ENCODE assay signal across 14 cellular contexts in the genomic region with DNA sequence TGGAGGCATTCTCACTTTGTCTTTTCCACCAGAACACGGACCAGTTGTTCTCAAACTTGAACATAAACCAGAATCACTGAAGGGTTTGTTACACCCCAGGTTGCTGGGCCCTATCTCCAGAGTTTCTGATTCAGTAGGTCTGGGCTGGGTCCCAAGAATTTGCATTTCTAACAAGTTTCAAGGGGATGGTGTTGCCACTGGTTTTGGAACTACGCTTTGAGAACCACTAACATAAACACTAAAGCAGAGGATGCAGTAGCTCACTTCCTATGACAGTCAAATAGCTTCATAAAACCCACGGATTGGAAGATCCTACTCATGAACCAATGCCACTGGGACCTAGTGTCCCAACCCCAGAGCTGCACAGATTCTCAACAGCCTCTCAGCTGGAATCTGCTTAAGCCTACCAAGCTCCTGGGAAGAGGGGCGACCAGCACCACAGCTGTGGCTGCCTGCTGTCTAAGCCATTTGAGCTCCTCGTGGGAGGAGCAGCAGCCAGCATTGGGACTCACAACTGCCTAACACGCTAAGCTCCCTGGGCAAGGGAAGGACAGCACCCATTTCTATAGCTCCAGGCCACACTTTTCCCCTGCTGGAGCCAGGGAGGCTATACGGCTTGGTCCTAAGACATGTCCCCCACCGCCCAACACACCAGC.
"Had no signal": no experiment of that assay in that cellular context is flagged by ENCODE, and none has a peak within 500 bp of the region (broad histone marks: within the 10 kb centered on the region; RNA-seq: fewer than 3 reads in every experiment).

No MANE protein-coding gene starts in this region.

- DNase-seq: activated CD4-positive, alpha-beta T cell treated with anti-CD3 and anti-CD28 coated beads, Interleukin-2, amount 10 ng/mL, durations not matched to agents 24 days and 14 days; activated CD8-positive, alpha-beta T cell treated with anti-CD3 and anti-CD28 coated beads, Interleukin-2, amount 10 ng/mL, durations not matched to agents 7 days and 5 days; activated naive CD4-positive, alpha-beta T cell treated with Interleukin-2 at 50 U/mL for 16 hours; activated naive CD8-positive, alpha-beta T cell treated with anti-CD3 and anti-CD28 coated beads, Interleukin-2, amount 10 ng/mL, durations not matched to agents 7 days and 5 days; activated T-cell treated with anti-CD3 and anti-CD28 coated beads, Interleukin-2, amount 50 U/mL, for 24 hours; amygdala; colonic mucosa; endodermal cell; naive thymus-derived CD8-positive, alpha-beta T cell; sigmoid colon; spleen; stimulated activated naive B cell treated with anti-CD40 and anti-IgM and Interleukin-4, amounts not matched to agents 10 μg/mL and 1 μg/mL and 100 μg/mL, for 72 hours; T-helper 1 cell; T-helper 9 cell had no signal

- ATAC-seq: activated CD8-positive, alpha-beta T cell treated with anti-CD3 and anti-CD28 coated beads, Interleukin-2, amount 10 ng/mL, durations not matched to agents 7 days and 5 days; naive thymus-derived CD8-positive, alpha-beta T cell; stimulated activated naive B cell treated with anti-CD40 and anti-IgM and Interleukin-4, amounts not matched to agents 10 μg/mL and 1 μg/mL and 100 μg/mL, for 72 hours had no signal
